Comparison of ENCODE assay signal across 1 cellular context in the genomic region with DNA sequence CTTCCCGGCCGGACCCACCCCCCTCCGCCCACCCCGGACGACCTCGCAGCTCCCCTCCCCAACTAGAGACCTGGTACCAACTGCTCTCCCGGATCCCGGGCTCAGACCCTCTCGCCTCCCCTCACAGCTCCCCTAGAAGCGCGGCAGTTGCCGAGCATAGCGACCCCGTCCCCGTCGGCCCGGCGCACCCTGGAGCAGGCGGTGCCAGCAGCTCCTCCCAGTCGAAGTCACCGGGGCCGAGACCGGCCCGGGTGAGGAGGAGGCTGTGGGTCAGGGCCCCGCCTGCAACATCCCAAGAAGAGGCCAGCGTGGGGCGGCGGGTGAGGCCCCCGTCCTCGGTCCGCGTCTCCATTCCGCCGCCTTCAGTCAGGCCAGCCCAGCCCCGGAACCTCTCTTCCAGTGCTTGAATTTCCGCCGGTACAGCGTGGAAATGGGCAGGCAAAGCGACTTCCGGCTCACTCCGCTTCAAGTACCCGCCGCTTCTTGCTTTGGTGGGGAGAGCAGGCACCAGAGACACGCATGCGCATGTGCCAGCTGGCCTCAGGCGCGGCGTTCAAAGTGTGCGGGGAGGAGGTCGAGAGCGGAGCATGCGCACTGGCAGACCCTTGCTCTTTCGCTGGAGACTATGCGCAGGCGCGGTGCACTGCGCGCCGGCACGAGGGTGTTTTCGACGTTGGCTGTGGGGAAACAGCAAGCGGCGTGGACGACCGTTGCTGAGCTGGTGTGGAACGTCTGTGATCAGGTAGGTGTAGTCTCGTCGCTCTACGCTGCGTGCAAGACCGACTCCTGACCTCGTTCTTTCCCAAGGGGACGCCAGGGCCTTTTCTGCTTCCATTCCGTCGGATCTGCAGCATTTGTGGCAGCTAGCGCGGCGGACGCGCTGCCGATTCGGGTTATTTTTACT.
TF ChIP-seq lines count a peak whose summit lies in the region.

TSS of gene C10orf88 (minus strand) at position 401 of the 904 bp plus-strand sequence. CDS start at position 352, 49 bp downstream.

TF ChIP-seq in HEK293, 187 proteins besides CTCF, POLR2A, EP300 and RAD21 (continued from another document and continues in another):
- TF ChIP-seq, protein P1, sequence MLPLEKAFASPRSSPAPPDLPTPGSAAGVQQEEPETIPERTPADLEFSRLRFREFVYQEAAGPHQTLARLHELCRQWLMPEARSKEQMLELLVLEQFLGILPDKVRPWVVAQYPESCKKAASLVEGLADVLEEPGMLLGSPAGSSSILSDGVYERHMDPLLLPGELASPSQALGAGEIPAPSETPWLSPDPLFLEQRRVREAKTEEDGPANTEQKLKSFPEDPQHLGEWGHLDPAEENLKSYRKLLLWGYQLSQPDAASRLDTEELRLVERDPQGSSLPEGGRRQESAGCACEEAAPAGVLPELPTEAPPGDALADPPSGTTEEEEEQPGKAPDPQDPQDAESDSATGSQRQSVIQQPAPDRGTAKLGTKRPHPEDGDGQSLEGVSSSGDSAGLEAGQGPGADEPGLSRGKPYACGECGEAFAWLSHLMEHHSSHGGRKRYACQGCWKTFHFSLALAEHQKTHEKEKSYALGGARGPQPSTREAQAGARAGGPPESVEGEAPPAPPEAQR (tag by site-specific recombination; IDR thresholded peaks at IDR 0.05), result no peak
- TF ChIP-seq ZNF169 (tag by site-specific recombination; IDR thresholded peaks at IDR 0.05), result no peak
- TF ChIP-seq ZNF623 (tag by site-specific recombination; IDR thresholded peaks at IDR 0.05), result no peak
- TF ChIP-seq ZNF214 (tag by site-specific recombination; IDR thresholded peaks at IDR 0.05; ENCODE audit: borderline replicate concordance), result no peak
- peak; percentile 79 for TF ChIP-seq ZNF629 (tag by site-specific recombination; IDR thresholded peaks at IDR 0.05)
- no peak for TF ChIP-seq GFI1B (tag by site-specific recombination; IDR thresholded peaks at IDR 0.05)
- TF ChIP-seq ZNF626 (tag by site-specific recombination; IDR thresholded peaks at IDR 0.05), result no peak
- TF ChIP-seq SP3 (tag by site-specific recombination; IDR thresholded peaks at IDR 0.05), result peak; percentile 86
- no peak for TF ChIP-seq ZNF747 (tag by site-specific recombination; IDR thresholded peaks at IDR 0.05)
- TF ChIP-seq ZNF274 (IDR thresholded peaks at IDR 0.05; ENCODE audit: low read length), result no peak
- no peak for TF ChIP-seq ZNF274 (tag by site-specific recombination; IDR thresholded peaks at IDR 0.05; ENCODE audit: borderline replicate concordance)
- no peak for TF ChIP-seq ZNF366 (tag by site-specific recombination; conservative IDR thresholded peaks at IDR 0.05)
- TF ChIP-seq ZNF266 (tag by site-specific recombination; IDR thresholded peaks at IDR 0.05; ENCODE audit: low read depth), result no peak
- no peak; the same call in 1 of the 2 replicates for TF ChIP-seq ZNF596 (tag by site-specific recombination; IDR thresholded peaks at IDR 0.05)
- peak; percentile 43; the same call in 1 of the 2 replicates for TF ChIP-seq ZBTB21 (tag by site-specific recombination; IDR thresholded peaks at IDR 0.05)
- no peak for TF ChIP-seq BCL6B (tag by site-specific recombination; IDR thresholded peaks at IDR 0.05)
- TF ChIP-seq ZNF707 (tag by site-specific recombination; IDR thresholded peaks at IDR 0.05), result no peak
- TF ChIP-seq, protein P2, sequence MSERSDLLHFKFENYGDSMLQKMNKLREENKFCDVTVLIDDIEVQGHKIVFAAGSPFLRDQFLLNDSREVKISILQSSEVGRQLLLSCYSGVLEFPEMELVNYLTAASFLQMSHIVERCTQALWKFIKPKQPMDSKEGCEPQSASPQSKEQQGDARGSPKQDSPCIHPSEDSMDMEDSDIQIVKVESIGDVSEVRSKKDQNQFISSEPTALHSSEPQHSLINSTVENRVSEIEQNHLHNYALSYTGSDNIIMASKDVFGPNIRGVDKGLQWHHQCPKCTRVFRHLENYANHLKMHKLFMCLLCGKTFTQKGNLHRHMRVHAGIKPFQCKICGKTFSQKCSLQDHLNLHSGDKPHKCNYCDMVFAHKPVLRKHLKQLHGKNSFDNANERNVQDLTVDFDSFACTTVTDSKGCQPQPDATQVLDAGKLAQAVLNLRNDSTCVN (tag by site-specific recombination; optimal IDR thresholded peaks at IDR 0.05), result peak; percentile 70
- TF ChIP-seq, protein P3, sequence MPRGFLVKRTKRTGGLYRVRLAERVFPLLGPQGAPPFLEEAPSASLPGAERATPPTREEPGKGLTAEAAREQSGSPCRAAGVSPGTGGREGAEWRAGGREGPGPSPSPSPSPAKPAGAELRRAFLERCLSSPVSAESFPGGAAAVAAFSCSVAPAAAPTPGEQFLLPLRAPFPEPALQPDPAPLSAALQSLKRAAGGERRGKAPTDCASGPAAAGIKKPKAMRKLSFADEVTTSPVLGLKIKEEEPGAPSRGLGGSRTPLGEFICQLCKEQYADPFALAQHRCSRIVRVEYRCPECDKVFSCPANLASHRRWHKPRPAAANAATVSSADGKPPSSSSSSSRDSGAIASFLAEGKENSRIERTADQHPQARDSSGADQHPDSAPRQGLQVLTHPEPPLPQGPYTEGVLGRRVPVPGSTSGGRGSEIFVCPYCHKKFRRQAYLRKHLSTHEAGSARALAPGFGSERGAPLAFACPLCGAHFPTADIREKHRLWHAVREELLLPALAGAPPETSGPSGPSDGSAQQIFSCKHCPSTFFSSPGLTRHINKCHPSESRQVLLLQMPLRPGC (tag by site-specific recombination; IDR thresholded peaks at IDR 0.05), result peak; percentile 78; the same call in 1 of the 2 replicates
- TF ChIP-seq ZNF513 (tag by site-specific recombination; IDR thresholded peaks at IDR 0.05), result no peak
- no peak for TF ChIP-seq ZNF132 (tag by site-specific recombination; IDR thresholded peaks at IDR 0.05; ENCODE audit: borderline replicate concordance)
- TF ChIP-seq ZNF174 (tag by site-specific recombination; IDR thresholded peaks at IDR 0.05), result no peak
- TF ChIP-seq YY1 (tag by site-specific recombination; IDR thresholded peaks at IDR 0.05), result peak; percentile 65
- TF ChIP-seq ZNF354C (tag by site-specific recombination; IDR thresholded peaks at IDR 0.05; ENCODE audit: borderline replicate concordance, low read depth), result no peak
- TF ChIP-seq, protein P4, sequence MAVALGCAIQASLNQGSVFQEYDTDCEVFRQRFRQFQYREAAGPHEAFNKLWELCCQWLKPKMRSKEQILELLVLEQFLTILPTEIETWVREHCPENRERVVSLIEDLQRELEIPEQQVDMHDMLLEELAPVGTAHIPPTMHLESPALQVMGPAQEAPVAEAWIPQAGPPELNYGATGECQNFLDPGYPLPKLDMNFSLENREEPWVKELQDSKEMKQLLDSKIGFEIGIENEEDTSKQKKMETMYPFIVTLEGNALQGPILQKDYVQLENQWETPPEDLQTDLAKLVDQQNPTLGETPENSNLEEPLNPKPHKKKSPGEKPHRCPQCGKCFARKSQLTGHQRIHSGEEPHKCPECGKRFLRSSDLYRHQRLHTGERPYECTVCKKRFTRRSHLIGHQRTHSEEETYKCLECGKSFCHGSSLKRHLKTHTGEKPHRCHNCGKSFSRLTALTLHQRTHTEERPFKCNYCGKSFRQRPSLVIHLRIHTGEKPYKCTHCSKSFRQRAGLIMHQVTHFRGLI (tag by site-specific recombination; IDR thresholded peaks at IDR 0.05), result no peak
- TF ChIP-seq ZFP3 (tag by site-specific recombination; IDR thresholded peaks at IDR 0.05; ENCODE audit: low read depth), result no peak
- 0 out of 2 replicates have a peak, but pooled peaks have one; percentile 42 for TF ChIP-seq ZNF785 (tag by site-specific recombination; IDR thresholded peaks at IDR 0.05)
- 0 out of 2 replicates have a peak, but pooled peaks have one; percentile 22 for TF ChIP-seq ZNF398 (tag by site-specific recombination; IDR thresholded peaks at IDR 0.05)
- no peak for TF ChIP-seq ZNF530 (tag by site-specific recombination; IDR thresholded peaks at IDR 0.05; ENCODE audit: low read depth)
- no peak for TF ChIP-seq PRDM1 (tag by site-specific recombination; IDR thresholded peaks at IDR 0.05)
- TF ChIP-seq, protein P5, sequence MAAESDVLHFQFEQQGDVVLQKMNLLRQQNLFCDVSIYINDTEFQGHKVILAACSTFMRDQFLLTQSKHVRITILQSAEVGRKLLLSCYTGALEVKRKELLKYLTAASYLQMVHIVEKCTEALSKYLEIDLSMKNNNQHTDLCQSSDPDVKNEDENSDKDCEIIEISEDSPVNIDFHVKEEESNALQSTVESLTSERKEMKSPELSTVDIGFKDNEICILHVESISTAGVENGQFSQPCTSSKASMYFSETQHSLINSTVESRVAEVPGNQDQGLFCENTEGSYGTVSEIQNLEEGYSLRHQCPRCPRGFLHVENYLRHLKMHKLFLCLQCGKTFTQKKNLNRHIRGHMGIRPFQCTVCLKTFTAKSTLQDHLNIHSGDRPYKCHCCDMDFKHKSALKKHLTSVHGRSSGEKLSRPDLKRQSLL (tag by site-specific recombination; IDR thresholded peaks at IDR 0.05), result no peak
- TF ChIP-seq SALL2 (tag by site-specific recombination; IDR thresholded peaks at IDR 0.05; ENCODE audit: borderline replicate concordance), result no peak
- TF ChIP-seq ZNF280C (tag by site-specific recombination; IDR thresholded peaks at IDR 0.05), result peak; percentile 90; the same call in 1 of the 2 replicates
- TF ChIP-seq KLF10 (tag by site-specific recombination; IDR thresholded peaks at IDR 0.05), result peak; percentile 31; the same call in 1 of the 2 replicates
- TF ChIP-seq ZNF549 (tag by site-specific recombination; IDR thresholded peaks at IDR 0.05), result no peak
- no peak for TF ChIP-seq ZNF426 (tag by site-specific recombination; IDR thresholded peaks at IDR 0.05)
- TF ChIP-seq ZNF416 (tag by site-specific recombination; IDR thresholded peaks at IDR 0.05), result no peak
- TF ChIP-seq ZNF768 (tag by site-specific recombination; IDR thresholded peaks at IDR 0.05), result no peak
- peak; percentile 90 for TF ChIP-seq ZNF692 (tag by site-specific recombination; IDR thresholded peaks at IDR 0.05)
- no peak for TF ChIP-seq ZNF140 (tag by site-specific recombination; IDR thresholded peaks at IDR 0.05)
- peak; percentile 41; the same call in 1 of the 2 replicates for TF ChIP-seq EGR2 (tag by site-specific recombination; IDR thresholded peaks at IDR 0.05; ENCODE audit: low read depth)
- TF ChIP-seq ZBTB7A (tag by site-specific recombination; IDR thresholded peaks at IDR 0.05; ENCODE audit: low read depth), result no peak
- TF ChIP-seq ZNF660 (tag by site-specific recombination; IDR thresholded peaks at IDR 0.05), result peak; percentile 96
- TF ChIP-seq ZNF514 (tag by site-specific recombination; IDR thresholded peaks at IDR 0.05), result no peak
- TF ChIP-seq ZNF658 (tag by site-specific recombination; IDR thresholded peaks at IDR 0.05), result no peak
- TF ChIP-seq ZNF155 (tag by site-specific recombination; IDR thresholded peaks at IDR 0.05), result no peak
